ENCODE assay signal across 14 cellular contexts in the genomic region with DNA sequence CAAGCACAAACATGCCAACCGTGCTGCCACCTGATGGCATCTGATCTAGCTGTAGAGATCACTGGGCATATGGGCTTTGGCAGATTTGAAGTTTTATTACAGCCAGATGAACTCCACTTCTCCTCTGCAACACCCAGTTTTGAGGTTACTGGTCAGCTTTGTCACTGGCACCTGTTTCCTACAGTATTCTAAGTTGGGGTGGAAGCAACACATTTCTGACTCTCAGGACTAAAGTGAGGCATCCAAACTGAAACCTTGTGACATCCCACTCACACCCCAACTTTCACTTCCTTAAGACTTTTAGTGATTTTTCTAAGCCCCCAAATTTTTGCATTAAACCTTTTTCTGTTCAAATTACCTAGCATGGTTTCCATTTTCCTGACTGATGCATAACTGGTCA.
DNase-seq lines count a peak whose midpoint lies in the region; ATAC-seq and TF ChIP-seq lines count a peak whose summit lies in the region.
"Had no signal": no experiment of that assay in that cellular context is flagged by ENCODE, and none has a peak within 500 bp of the region (broad histone marks: within the 10 kb centered on the region; RNA-seq: fewer than 3 reads in every experiment).

No MANE protein-coding gene starts in this region.

- H3K27me3 Mint-ChIP-seq in activated CD8-positive, alpha-beta T cell treated with anti-CD3 and anti-CD28 coated beads for 36 hours: no peaks in the 10 kb centered on the region
- no peaks in the 10 kb centered on the region for H3K27me3 Mint-ChIP-seq in natural killer cell (ENCODE audit: low read depth in 2 of 2)

- no peak for TF ChIP-seq CTCF in GM12865 (IDR thresholded peaks at IDR 0.05; ENCODE audit: insufficient read depth, low read depth, low read length, missing control alignments)
- no peak for TF ChIP-seq CTCF in activated CD8-positive, alpha-beta T cell treated with anti-CD3 and anti-CD28 coated beads for 36 hours (IDR thresholded peaks at IDR 0.05)
- no peak for TF ChIP-seq CTCF in natural killer cell (IDR thresholded peaks at IDR 0.05)

- no peak overlapping the region for H3K27ac Mint-ChIP-seq in activated CD8-positive, alpha-beta T cell treated with anti-CD3 and anti-CD28 coated beads for 36 hours
- H3K27ac Mint-ChIP-seq in natural killer cell: no peak overlapping the region

- no peaks in the 10 kb centered on the region for H3K9me3 Mint-ChIP-seq in activated CD8-positive, alpha-beta T cell treated with anti-CD3 and anti-CD28 coated beads for 36 hours
- peaks cover 3 to 5% of the 10 kb centered on the region in 2 donors for H3K9me3 Mint-ChIP-seq in natural killer cell

- H3K4me1 Mint-ChIP-seq in activated CD8-positive, alpha-beta T cell treated with anti-CD3 and anti-CD28 coated beads for 36 hours (ENCODE audit: low read depth): no peaks in the 10 kb centered on the region
- H3K4me1 Mint-ChIP-seq in natural killer cell: no peaks in the 10 kb centered on the region

- POLR2A ChIA-PET in activated CD8-positive, alpha-beta T cell treated with anti-CD3 and anti-CD28 coated beads for 36 hours (lab: Charles Lee): no interaction called here

- no peaks in the 10 kb centered on the region for H3K36me3 Mint-ChIP-seq in activated CD8-positive, alpha-beta T cell treated with anti-CD3 and anti-CD28 coated beads for 36 hours (ENCODE audit: low read depth)
- H3K36me3 Mint-ChIP-seq in natural killer cell: no peaks in the 10 kb centered on the region

- no peak overlapping the region for H3K4me3 ChIP-seq in GM12865 (ENCODE audit: low read depth, low read length)
- H3K4me3 ChIP-seq: right lobe of liver, thyroid gland had no signal

- H3K4me3 Mint-ChIP-seq in activated CD8-positive, alpha-beta T cell treated with anti-CD3 and anti-CD28 coated beads for 36 hours: no peak overlapping the region
- no peak overlapping the region for H3K4me3 Mint-ChIP-seq in natural killer cell

- DNase-seq in GM12865 (ENCODE audit: low read depth): peak; percentile 75
- DNase-seq in activated CD8-positive, alpha-beta T cell treated with anti-CD3 and anti-CD28 coated beads for 36 hours: no peak
- no peak for DNase-seq in natural killer cell
- DNase-seq in DMS53 treated with DMSO at 0.1 percent for 48 hours (lab: John Stamatoyannopoulos, UW; ENCODE audit: unreplicated experiment): no peak
- DNase-seq in NCI-H1417 treated with DMSO at 0.1 percent for 48 hours (lab: John Stamatoyannopoulos, UW): no peak
- DNase-seq: activated CD4-positive, alpha-beta T cell treated with anti-CD3 and anti-CD28 coated beads, Interleukin-2, amount 50 U/mL, for 48 hours; cortex of kidney; DMS53; NCI-H146; right lobe of liver; thyroid gland had no signal

- peak; percentile 79 for ATAC-seq in GM19372 (IDR thresholded peaks at IDR 0.05; ENCODE audit: low read depth, unreplicated experiment)
- peak; percentile 88 for ATAC-seq in HG02759 (IDR thresholded peaks at IDR 0.05; ENCODE audit: unreplicated experiment)
- peak; percentile 92 for ATAC-seq in HG03442 (IDR thresholded peaks at IDR 0.05; ENCODE audit: unreplicated experiment)
- no peak for ATAC-seq in activated CD8-positive, alpha-beta T cell treated with anti-CD3 and anti-CD28 coated beads for 36 hours
- ATAC-seq in natural killer cell: no peak
- ATAC-seq: right lobe of liver had no signal

- intact Hi-C loops in activated CD8-positive, alpha-beta T cell treated with anti-CD3 and anti-CD28 coated beads for 36 hours (cut with micrococcal nuclease): no loop called here
- intact Hi-C loops in natural killer cell (cut with micrococcal nuclease): no loop called here

- CTCF ChIA-PET in activated CD8-positive, alpha-beta T cell treated with anti-CD3 and anti-CD28 coated beads for 36 hours (lab: Charles Lee): no interaction called here

Comparison
In these comparisons a context has a peak if more than half of its experiments do, and no peak if none do; other contexts are left out.
1. ATAC-seq: peak in GM19372 (single experiment), HG02759 (single experiment) and HG03442 (single experiment); none in activated CD8-positive, alpha-beta T cell treated with anti-CD3 and anti-CD28 coated beads for 36 hours (single experiment) and natural killer cell (0 of 3).